ENCODE assay signal across 25 cellular contexts in the genomic region with DNA sequence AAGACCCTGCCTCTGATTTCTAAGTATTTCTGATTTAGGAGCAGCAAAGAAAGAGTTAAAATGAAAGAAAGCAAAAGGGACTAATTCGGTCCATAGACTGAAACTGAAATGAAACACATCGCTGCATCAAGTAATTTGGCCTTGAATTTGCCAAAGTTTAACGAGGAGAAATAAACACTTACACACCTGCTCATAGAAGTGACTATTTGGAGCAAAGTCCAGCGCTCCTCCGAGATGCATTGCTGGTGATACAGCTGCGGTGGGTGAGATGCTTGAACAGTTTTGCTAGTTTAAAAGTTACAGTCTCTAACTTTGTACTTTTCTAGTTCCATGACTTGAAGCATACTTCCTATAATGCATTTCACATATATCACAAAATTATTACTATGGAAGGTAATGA. TPM values are rescaled to one million over a fixed set of nuclear protein-coding genes. Genes with fewer than 3 reads are reported as not detected.
"Had no signal": no experiment of that assay in that cellular context is flagged by ENCODE, and none has a peak within 500 bp of the region (broad histone marks: within the 10 kb centered on the region; RNA-seq: fewer than 3 reads in every experiment).

No MANE protein-coding gene starts in this region.

- DNase-seq: IMR-90, Karpas-422, KG1, MG63, NCI-H1092, NCI-H1105 treated with DMSO at 0.1 percent for 48 hours, NCI-H1417 treated with DMSO at 0.1 percent for 48 hours, NCI-H146, NCI-H1694 treated with DMSO at 0.1 percent for 48 hours, NCI-H1930, NCI-H2081, NCI-H2107, NCI-H2227 treated with DMSO at 0.1 percent for 48 hours, NCI-H524, NCI-H526 treated with DMSO at 0.1 percent for 48 hours, NCI-H774, Right ventricle myocardium superior, RPMI8226, SIG-M5 had no signal

- H3K4me3 ChIP-seq: MG63, SJSA1, SK-N-MC had no signal

- H3K36me3 ChIP-seq: MG63, SJSA1 had no signal

- H3K27me3 ChIP-seq: MG63 had no signal

- FAIRE-seq: HTR-8/SVneo, RCC 7860 had no signal

- H3K9me3 ChIP-seq: MG63, SJSA1 had no signal

- H3K27ac ChIP-seq: HL-60, SJSA1, SK-N-MC had no signal

RNA-seq across cellular contexts. Expression of a gene that starts 18.3 kb away (rescaled TPM):
- total RNA-seq: IMR-90, NCI-H460, SJSA1 had no signal
- polyA plus RNA-seq: IMR-90 had no signal
